Comparison of ENCODE assay signal across 18 cellular contexts in genomic region chr7:116601426-116601825, GRCh38.
DNase-seq lines count a peak whose midpoint lies in the region; ATAC-seq lines count a peak whose summit lies in the region.
"Had no signal": no experiment of that assay in that cellular context is flagged by ENCODE, and none has a peak within 500 bp of the region (broad histone marks: within the 10 kb centered on the region; RNA-seq: fewer than 3 reads in every experiment).

No MANE protein-coding gene starts in this region.

- H3K36me3 Mint-ChIP-seq in activated CD4-positive, alpha-beta T cell treated with anti-CD3 and anti-CD28 coated beads for 36 hours (ENCODE audit: low read depth), result no peaks in the 10 kb centered on the region
- no peaks in the 10 kb centered on the region for H3K36me3 Mint-ChIP-seq in activated CD4-positive, alpha-beta T cell treated with anti-CD3 and anti-CD28 coated beads, Interleukin-2, amount 10 ng/mL, durations not matched to agents 24 days and 14 days (ENCODE audit: low read depth)
- no peaks in the 10 kb centered on the region for H3K36me3 Mint-ChIP-seq in activated naive CD8-positive, alpha-beta T cell treated with anti-CD3 and anti-CD28 coated beads, Interleukin-2, amount 10 ng/mL, durations not matched to agents 7 days and 5 days
- H3K36me3 Mint-ChIP-seq in immature natural killer cell, result no peaks in the 10 kb centered on the region
- H3K36me3 Mint-ChIP-seq: CD14-positive monocyte, mesothelial cell of epicardium had no signal

- DNase-seq in activated CD4-positive, alpha-beta T cell treated with anti-CD3 and anti-CD28 coated beads for 36 hours, result peak; percentile 64
- DNase-seq in activated CD4-positive, alpha-beta T cell treated with anti-CD3 and anti-CD28 coated beads, Interleukin-2, amount 10 ng/mL, durations not matched to agents 24 days and 14 days, result no peak
- DNase-seq in activated naive CD8-positive, alpha-beta T cell treated with anti-CD3 and anti-CD28 coated beads, Interleukin-2, amount 10 ng/mL, durations not matched to agents 7 days and 5 days, result no peak
- DNase-seq in immature natural killer cell (no peak), DMS53 treated with DMSO at 0.1 percent for 48 hours (lab: John Stamatoyannopoulos, UW; ENCODE audit: unreplicated experiment) (no peak)
- DNase-seq: body of pancreas, foreskin keratinocyte, left colon, NCI-H2081, NCI-H526, Peyer's patch, T1000, uterus had no signal

- no peak overlapping the region for H3K4me3 Mint-ChIP-seq in activated CD4-positive, alpha-beta T cell treated with anti-CD3 and anti-CD28 coated beads for 36 hours
- H3K4me3 Mint-ChIP-seq in activated CD4-positive, alpha-beta T cell treated with anti-CD3 and anti-CD28 coated beads, Interleukin-2, amount 10 ng/mL, durations not matched to agents 24 days and 14 days, result no peak overlapping the region
- H3K4me3 Mint-ChIP-seq in activated naive CD8-positive, alpha-beta T cell treated with anti-CD3 and anti-CD28 coated beads, Interleukin-2, amount 10 ng/mL, durations not matched to agents 7 days and 5 days, result no peak overlapping the region
- no peak overlapping the region for H3K4me3 Mint-ChIP-seq in immature natural killer cell
- H3K4me3 Mint-ChIP-seq: mesothelial cell of epicardium had no signal

- intact Hi-C loops in activated CD4-positive, alpha-beta T cell treated with anti-CD3 and anti-CD28 coated beads for 36 hours (cut with DNase I, micrococcal nuclease), result no loop called here
- intact Hi-C loops in activated CD4-positive, alpha-beta T cell treated with anti-CD3 and anti-CD28 coated beads, Interleukin-2, amount 10 ng/mL, durations not matched to agents 24 days and 14 days (cut with micrococcal nuclease), result no loop called here

- peaks cover 14% of the 10 kb centered on the region for H3K4me1 Mint-ChIP-seq in activated CD4-positive, alpha-beta T cell treated with anti-CD3 and anti-CD28 coated beads for 36 hours
- H3K4me1 Mint-ChIP-seq in activated CD4-positive, alpha-beta T cell treated with anti-CD3 and anti-CD28 coated beads, Interleukin-2, amount 10 ng/mL, durations not matched to agents 24 days and 14 days, result peaks cover 3% of the 10 kb centered on the region
- peaks cover 7% of the 10 kb centered on the region for H3K4me1 Mint-ChIP-seq in activated naive CD8-positive, alpha-beta T cell treated with anti-CD3 and anti-CD28 coated beads, Interleukin-2, amount 10 ng/mL, durations not matched to agents 7 days and 5 days
- H3K4me1 Mint-ChIP-seq in immature natural killer cell, result no peaks in the 10 kb centered on the region

- no peak overlapping the region for H3K27ac Mint-ChIP-seq in activated CD4-positive, alpha-beta T cell treated with anti-CD3 and anti-CD28 coated beads for 36 hours
- no peak overlapping the region for H3K27ac Mint-ChIP-seq in activated CD4-positive, alpha-beta T cell treated with anti-CD3 and anti-CD28 coated beads, Interleukin-2, amount 10 ng/mL, durations not matched to agents 24 days and 14 days
- no peak overlapping the region for H3K27ac Mint-ChIP-seq in activated naive CD8-positive, alpha-beta T cell treated with anti-CD3 and anti-CD28 coated beads, Interleukin-2, amount 10 ng/mL, durations not matched to agents 7 days and 5 days
- H3K27ac Mint-ChIP-seq in immature natural killer cell, result no peak overlapping the region
- H3K27ac Mint-ChIP-seq: CD14-positive monocyte, mesothelial cell of epicardium had no signal

- no peaks in the 10 kb centered on the region for H3K9me3 Mint-ChIP-seq in activated CD4-positive, alpha-beta T cell treated with anti-CD3 and anti-CD28 coated beads for 36 hours (ENCODE audit: low read depth)
- H3K9me3 Mint-ChIP-seq in activated CD4-positive, alpha-beta T cell treated with anti-CD3 and anti-CD28 coated beads, Interleukin-2, amount 10 ng/mL, durations not matched to agents 24 days and 14 days, result no peaks in the 10 kb centered on the region
- H3K9me3 Mint-ChIP-seq in activated naive CD8-positive, alpha-beta T cell treated with anti-CD3 and anti-CD28 coated beads, Interleukin-2, amount 10 ng/mL, durations not matched to agents 7 days and 5 days, result no peaks in the 10 kb centered on the region
- no peaks in the 10 kb centered on the region for H3K9me3 Mint-ChIP-seq in immature natural killer cell
- H3K9me3 Mint-ChIP-seq: CD14-positive monocyte, mesothelial cell of epicardium had no signal

- CTCF ChIA-PET in activated CD4-positive, alpha-beta T cell treated with anti-CD3 and anti-CD28 coated beads for 36 hours (lab: Charles Lee), result interaction anchor here (0.7 to 4.8 kb wide), 5 partner anchors 10 to 1917 kb away, joined by 3 to 28 read pairs (median 4); no protein-coding TSS in a partner anchor

- ATAC-seq in activated CD4-positive, alpha-beta T cell treated with anti-CD3 and anti-CD28 coated beads for 36 hours, result peak; percentile 92
- ATAC-seq in GM18867 (IDR thresholded peaks at IDR 0.05; ENCODE audit: unreplicated experiment) (peak; percentile 84), HG03469 (IDR thresholded peaks at IDR 0.05; ENCODE audit: unreplicated experiment) (peak; percentile 58), HG02884 (IDR thresholded peaks at IDR 0.05; ENCODE audit: unreplicated experiment) (no peak)
- peak; percentile 71 for ATAC-seq in activated naive CD8-positive, alpha-beta T cell treated with anti-CD3 and anti-CD28 coated beads, Interleukin-2, amount 10 ng/mL, durations not matched to agents 7 days and 5 days (ENCODE audit: low read depth)
- ATAC-seq: body of pancreas, foreskin keratinocyte had no signal

- H3K27me3 Mint-ChIP-seq in activated CD4-positive, alpha-beta T cell treated with anti-CD3 and anti-CD28 coated beads for 36 hours, result peaks cover 14% of the 10 kb centered on the region
- peaks cover 16% of the 10 kb centered on the region for H3K27me3 Mint-ChIP-seq in activated CD4-positive, alpha-beta T cell treated with anti-CD3 and anti-CD28 coated beads, Interleukin-2, amount 10 ng/mL, durations not matched to agents 24 days and 14 days
- peaks cover 28% of the 10 kb centered on the region for H3K27me3 Mint-ChIP-seq in activated naive CD8-positive, alpha-beta T cell treated with anti-CD3 and anti-CD28 coated beads, Interleukin-2, amount 10 ng/mL, durations not matched to agents 7 days and 5 days
- peaks cover 0 to 6% (median 3%) of the 10 kb centered on the region in 3 donors for H3K27me3 Mint-ChIP-seq in immature natural killer cell (ENCODE audit: low read depth in 3 of 3)

- POLR2A ChIA-PET in activated CD4-positive, alpha-beta T cell treated with anti-CD3 and anti-CD28 coated beads for 36 hours (lab: Charles Lee), result no interaction called here
- POLR2A ChIA-PET in activated naive CD8-positive, alpha-beta T cell treated with anti-CD3 and anti-CD28 coated beads, Interleukin-2, amount 10 ng/mL, durations not matched to agents 7 days and 5 days (lab: Charles Lee), result no interaction called here
